Comparison of ENCODE assay signal across 8 cellular contexts in the genomic region with DNA sequence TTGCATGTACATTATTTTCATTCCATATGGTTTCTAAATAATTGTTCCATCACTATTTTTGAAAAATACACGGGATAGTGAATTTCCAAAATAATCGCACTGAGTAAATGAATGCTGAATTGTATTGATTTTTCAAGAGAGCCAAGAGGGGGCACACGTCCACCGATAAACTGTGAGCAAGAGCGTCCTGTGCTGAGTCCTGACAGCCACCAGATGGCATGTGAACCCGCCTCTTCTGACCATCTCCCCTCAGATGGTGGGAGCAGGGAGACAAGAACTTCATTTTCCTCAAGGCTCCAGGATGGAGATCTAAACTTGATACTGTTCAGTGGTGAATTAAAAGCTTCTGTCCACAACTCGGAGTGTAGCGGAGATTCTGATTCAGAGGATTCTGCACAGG. TPM values are rescaled to one million over a fixed set of nuclear protein-coding genes. Genes with fewer than 3 reads are reported as not detected.
DNase-seq lines count a peak whose midpoint lies in the region; ATAC-seq and TF ChIP-seq lines count a peak whose summit lies in the region.

No MANE protein-coding gene starts in this region.

- H3K27me3 Mint-ChIP-seq in activated CD8-positive, alpha-beta memory T cell treated with anti-CD3 and anti-CD28 coated beads, Interleukin-2, amount 10 ng/mL, durations not matched to agents 7 days and 5 days = peaks cover 12% of the 10 kb centered on the region
- H3K27me3 Mint-ChIP-seq in central memory CD8-positive, alpha-beta T cell = peaks cover 52% of the 10 kb centered on the region

- no peak overlapping the region for H3K27ac ChIP-seq in HL-60 (replicated peaks)

- H3K36me3 Mint-ChIP-seq in activated CD8-positive, alpha-beta memory T cell treated with anti-CD3 and anti-CD28 coated beads, Interleukin-2, amount 10 ng/mL, durations not matched to agents 7 days and 5 days = peaks cover 17% of the 10 kb centered on the region
- H3K36me3 Mint-ChIP-seq in central memory CD8-positive, alpha-beta T cell (ENCODE audit: insufficient read depth) = no peaks in the 10 kb centered on the region

- H3K27me3 ChIP-seq in HL-60 (ENCODE audit: insufficient read depth, poor library complexity, severe bottlenecking) = no peaks in the 10 kb centered on the region

- peaks cover 12% of the 10 kb centered on the region for H3K9me3 Mint-ChIP-seq in activated CD8-positive, alpha-beta memory T cell treated with anti-CD3 and anti-CD28 coated beads, Interleukin-2, amount 10 ng/mL, durations not matched to agents 7 days and 5 days (ENCODE audit: low read depth)
- H3K9me3 Mint-ChIP-seq in central memory CD8-positive, alpha-beta T cell = peaks cover 18% of the 10 kb centered on the region

- no peak overlapping the region for H3K4me3 ChIP-seq in HL-60 (replicated peaks; ENCODE audit: insufficient read depth, low read length)

- DNase-seq in activated CD8-positive, alpha-beta memory T cell treated with anti-CD3 and anti-CD28 coated beads, Interleukin-2, amount 10 ng/mL, durations not matched to agents 7 days and 5 days = peak; percentile 69
- no peak for DNase-seq in activated CD8-positive, alpha-beta memory T cell treated with anti-CD3 and anti-CD28 coated beads for 24 hours
- DNase-seq in HL-60 (ENCODE audit: low read depth in 1 of 2, low spot score in 1 of 2) (peak; percentile 36 to 48), RPMI7951 (ENCODE audit: low read depth) (peak; percentile 57)
- DNase-seq in central memory CD8-positive, alpha-beta T cell (ENCODE audit: low spot score in 2 of 2) = no peak
- DNase-seq in stimulated activated CD4-positive, alpha-beta T cell treated with anti-CD3 and anti-CD28 coated beads, Interleukin-15, amount 100 ng/mL, for 24 hours = peak; percentile 42

- H3K4me1 Mint-ChIP-seq in activated CD8-positive, alpha-beta memory T cell treated with anti-CD3 and anti-CD28 coated beads, Interleukin-2, amount 10 ng/mL, durations not matched to agents 7 days and 5 days = peaks cover 30% of the 10 kb centered on the region
- H3K4me1 Mint-ChIP-seq in central memory CD8-positive, alpha-beta T cell = peaks cover 14% of the 10 kb centered on the region

- TF ChIP-seq CTCF in HL-60 (IDR thresholded peaks at IDR 0.05; ENCODE audit: insufficient read depth, low read length) = peak; percentile 35

- no peak overlapping the region for H3K27ac Mint-ChIP-seq in activated CD8-positive, alpha-beta memory T cell treated with anti-CD3 and anti-CD28 coated beads, Interleukin-2, amount 10 ng/mL, durations not matched to agents 7 days and 5 days
- no peak overlapping the region for H3K27ac Mint-ChIP-seq in central memory CD8-positive, alpha-beta T cell (ENCODE audit: low read depth)

- CTCF ChIA-PET in activated CD8-positive, alpha-beta memory T cell treated with anti-CD3 and anti-CD28 coated beads, Interleukin-2, amount 10 ng/mL, durations not matched to agents 7 days and 5 days (lab: Charles Lee) = no interaction called here

- ATAC-seq in activated CD8-positive, alpha-beta memory T cell treated with anti-CD3 and anti-CD28 coated beads, Interleukin-2, amount 10 ng/mL, durations not matched to agents 7 days and 5 days = peak; percentile 97
- ATAC-seq in central memory CD8-positive, alpha-beta T cell (replicated peaks; ENCODE audit: extremely low read depth, poor library complexity, severe bottlenecking) = peak; percentile 60
- ATAC-seq in HG02763 (IDR thresholded peaks at IDR 0.05; ENCODE audit: unreplicated experiment) (no peak), HG02840 (IDR thresholded peaks at IDR 0.05; ENCODE audit: low FRiP score, unreplicated experiment) (no peak)

- no peak overlapping the region for H3K4me3 Mint-ChIP-seq in activated CD8-positive, alpha-beta memory T cell treated with anti-CD3 and anti-CD28 coated beads, Interleukin-2, amount 10 ng/mL, durations not matched to agents 7 days and 5 days
- no peak overlapping the region for H3K4me3 Mint-ChIP-seq in central memory CD8-positive, alpha-beta T cell

RNA-seq across cellular contexts. Expression of a gene that starts 30.6 kb away (rescaled TPM):
- total RNA-seq in activated CD8-positive, alpha-beta memory T cell treated with anti-CD3 and anti-CD28 coated beads, Interleukin-2, amount 10 ng/mL, durations not matched to agents 7 days and 5 days = 100 to 1,000 TPM in 1 of 2 experiments, 10 to 100 TPM in 1; 87.0 to 110 TPM
- total RNA-seq in RPMI7951 (2014; rRNA removed; shearing (Covaris generic)) = 0.10 and 0.12 TPM in 2 replicates

Comparison
In these comparisons a context has a peak if more than half of its experiments do, and no peak if none do; other contexts are left out.
1. DNase-seq: peak in activated CD8-positive, alpha-beta memory T cell treated with anti-CD3 and anti-CD28 coated beads, Interleukin-2, amount 10 ng/mL, durations not matched to agents 7 days and 5 days (single experiment), HL-60 (2 of 2), RPMI7951 (single experiment) and stimulated activated CD4-positive, alpha-beta T cell treated with anti-CD3 and anti-CD28 coated beads, Interleukin-15, amount 100 ng/mL, for 24 hours (single experiment); none in activated CD8-positive, alpha-beta memory T cell treated with anti-CD3 and anti-CD28 coated beads for 24 hours (single experiment) and central memory CD8-positive, alpha-beta T cell (0 of 2).
2. ATAC-seq: peak in activated CD8-positive, alpha-beta memory T cell treated with anti-CD3 and anti-CD28 coated beads, Interleukin-2, amount 10 ng/mL, durations not matched to agents 7 days and 5 days (single experiment) and central memory CD8-positive, alpha-beta T cell (single experiment); none in HG02763 (single experiment) and HG02840 (single experiment).
3. RNA of a gene that starts 30.6 kb away (total RNA-seq): 87.0 to 110 TPM in activated CD8-positive, alpha-beta memory T cell treated with anti-CD3 and anti-CD28 coated beads, Interleukin-2, amount 10 ng/mL, durations not matched to agents 7 days and 5 days; 0.10 to 0.12 TPM in RPMI7951; every median in the first group is over 10 times any median in the second.